8 cellular contexts compared by ENCODE assay signal in genomic region chr2:129396980-129397599, GRCh38.
DNase-seq lines count a peak whose midpoint lies in the region; ATAC-seq and TF ChIP-seq lines count a peak whose summit lies in the region.

No MANE protein-coding gene starts in this region.

- H3K4me3 ChIP-seq in SK-N-SH (ENCODE audit: low read depth in 2 of 2, low read length in 1 of 2) = no peak overlapping the region; a peak in 1 of 4 replicates
- no peak overlapping the region for H3K4me3 ChIP-seq in cardiac fibroblast (replicated peaks in 1 of 2; ENCODE audit: low read depth in 2 of 2, low read length in 2 of 2)
- H3K4me3 ChIP-seq in lower lobe of right lung = no peak overlapping the region

- TF ChIP-seq EP300 in SK-N-SH (IDR thresholded peaks at IDR 0.05; ENCODE audit: borderline replicate concordance in 1 of 2, low read depth in 1 of 2, low read length in 1 of 2) = no peak

- peak; percentile 28 for TF ChIP-seq CTCF in SK-N-SH (IDR thresholded peaks at IDR 0.05)
- TF ChIP-seq CTCF in cardiac fibroblast (IDR thresholded peaks at IDR 0.05; ENCODE audit: low read depth, low read length) = peak; percentile 29
- TF ChIP-seq CTCF in lower lobe of right lung (IDR thresholded peaks at IDR 0.05) = peak; percentile 39

- DNase-seq in SK-N-SH (peak; percentile 43), NCI-H2227 treated with DMSO at 0.1 percent for 48 hours (lab: John Stamatoyannopoulos, UW) (peak; percentile 8), cardiac fibroblast (ENCODE audit: low read depth in 2 of 2) (peak; percentile 15 to 41), lower lobe of right lung (no peak)
- DNase-seq in activated CD4-positive, CD25-positive, alpha-beta regulatory T cell treated with anti-CD3 and anti-CD28 coated beads, Interleukin-2, amount 50 U/mL, for 72 hours = no peak

- no peak overlapping the region for H3K27ac ChIP-seq in SK-N-SH (ENCODE audit: low read depth in 2 of 2, low read length in 1 of 2)
- no peak overlapping the region for H3K27ac ChIP-seq in lower lobe of right lung

- H3K36me3 ChIP-seq in SK-N-SH (replicated peaks in 1 of 2; ENCODE audit: control insufficient read depth in 1 of 2, insufficient read depth in 2 of 2, low read length in 1 of 2) (no peaks in the 10 kb centered on the region), lower lobe of right lung (no peaks in the 10 kb centered on the region)

- CTCF ChIA-PET in SK-N-SH (lab: Yijun Ruan, JAX) = interaction anchor here (0.7 to 2.3 kb wide), 24 partner anchors 11 to 1334 kb away, joined by 3 to 12 read pairs (median 4); no protein-coding TSS in a partner anchor

- H3K27me3 ChIP-seq in SK-N-SH (ENCODE audit: insufficient read depth) (no peaks in the 10 kb centered on the region), lower lobe of right lung (ENCODE audit: low read depth) (no peaks in the 10 kb centered on the region)

- POLR2A ChIA-PET in SK-N-SH (lab: Yijun Ruan, JAX) = interaction anchor here (0.6 kb wide), 1 partner anchor 101 kb away, joined by 3 read pairs; no protein-coding TSS in a partner anchor

- H3K4me1 ChIP-seq in SK-N-SH (ENCODE audit: control insufficient read depth in 1 of 2, insufficient read depth in 2 of 2, low read depth in 1 of 2, low read length in 1 of 2) = peaks cover 0 to 4% of the 10 kb centered on the region in 2 experiments; a peak in 1 of 4 replicates
- H3K4me1 ChIP-seq in lower lobe of right lung = no peaks in the 10 kb centered on the region

- H3K9me2 ChIP-seq in SK-N-SH = no peaks in the 10 kb centered on the region

- WGBS in SK-N-SH (ENCODE audit: low lambda C conversion rate) = 13% methylated on average over 3 of the region's 3 CpGs

- no peak overlapping the region for H2AFZ ChIP-seq in SK-N-SH (ENCODE audit: low read depth)

- H3K4me2 ChIP-seq in SK-N-SH = no peak overlapping the region

- no peaks in the 10 kb centered on the region for H3F3A ChIP-seq in SK-N-SH (replicated peaks; ENCODE audit: insufficient read depth)

- no peaks in the 10 kb centered on the region for H3K79me2 ChIP-seq in SK-N-SH (ENCODE audit: insufficient read depth)

- no peaks in the 10 kb centered on the region for H4K20me1 ChIP-seq in SK-N-SH (ENCODE audit: insufficient read depth)

- intact Hi-C loops in lower lobe of right lung (cut with DNase I) = no loop called here

- no peak for ATAC-seq in SK-N-SH treated with all-trans-retinoic acid at 6 μM for 48 hours
- ATAC-seq in HG02840 (IDR thresholded peaks at IDR 0.05; ENCODE audit: low FRiP score, unreplicated experiment) = peak; percentile 53
- ATAC-seq in lower lobe of right lung = peak; percentile 19 to 29
- ATAC-seq in HG03460 (IDR thresholded peaks at IDR 0.05; ENCODE audit: unreplicated experiment) = no peak

- H3K9ac ChIP-seq in SK-N-SH = no peak overlapping the region

- H3K9me3 ChIP-seq in SK-N-SH (no peaks in the 10 kb centered on the region), lower lobe of right lung (no peaks in the 10 kb centered on the region)

- peak; percentile 83 for TF ChIP-seq RAD21 in SK-N-SH (IDR thresholded peaks at IDR 0.05; ENCODE audit: low read length)

TF ChIP-seq in SK-N-SH, 30 proteins besides CTCF, POLR2A, EP300 and RAD21:
- no peak for TF ChIP-seq FOXM1 (IDR thresholded peaks at IDR 0.05; ENCODE audit: low read depth)
- peak; percentile 40; the same call in 1 of the 2 replicates for TF ChIP-seq SMC3 (IDR thresholded peaks at IDR 0.05; ENCODE audit: low read depth, low read length)

TF ChIP-seq in SK-N-SH treated with all-trans-retinoic acid at 6 μM for 48 hours, 23 proteins besides CTCF, POLR2A, EP300 and RAD21:
- TF ChIP-seq OSR1 (CRISPR knock-in tag; IDR thresholded peaks at IDR 0.05) = no peak
- TF ChIP-seq, protein P1, sequence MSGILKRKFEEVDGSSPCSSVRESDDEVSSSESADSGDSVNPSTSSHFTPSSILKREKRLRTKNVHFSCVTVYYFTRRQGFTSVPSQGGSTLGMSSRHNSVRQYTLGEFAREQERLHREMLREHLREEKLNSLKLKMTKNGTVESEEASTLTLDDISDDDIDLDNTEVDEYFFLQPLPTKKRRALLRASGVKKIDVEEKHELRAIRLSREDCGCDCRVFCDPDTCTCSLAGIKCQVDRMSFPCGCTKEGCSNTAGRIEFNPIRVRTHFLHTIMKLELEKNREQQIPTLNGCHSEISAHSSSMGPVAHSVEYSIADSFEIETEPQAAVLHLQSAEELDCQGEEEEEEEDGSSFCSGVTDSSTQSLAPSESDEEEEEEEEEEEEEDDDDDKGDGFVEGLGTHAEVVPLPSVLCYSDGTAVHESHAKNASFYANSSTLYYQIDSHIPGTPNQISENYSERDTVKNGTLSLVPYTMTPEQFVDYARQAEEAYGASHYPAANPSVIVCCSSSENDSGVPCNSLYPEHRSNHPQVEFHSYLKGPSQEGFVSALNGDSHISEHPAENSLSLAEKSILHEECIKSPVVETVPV (CRISPR knock-in tag; IDR thresholded peaks at IDR 0.05) = no peak
- no peak for TF ChIP-seq ZNF565 (CRISPR knock-in tag; conservative IDR thresholded peaks at IDR 0.05; ENCODE audit: low read depth)
- no peak for TF ChIP-seq TSHZ2 (CRISPR knock-in tag; IDR thresholded peaks at IDR 0.05)
- TF ChIP-seq, protein P2, sequence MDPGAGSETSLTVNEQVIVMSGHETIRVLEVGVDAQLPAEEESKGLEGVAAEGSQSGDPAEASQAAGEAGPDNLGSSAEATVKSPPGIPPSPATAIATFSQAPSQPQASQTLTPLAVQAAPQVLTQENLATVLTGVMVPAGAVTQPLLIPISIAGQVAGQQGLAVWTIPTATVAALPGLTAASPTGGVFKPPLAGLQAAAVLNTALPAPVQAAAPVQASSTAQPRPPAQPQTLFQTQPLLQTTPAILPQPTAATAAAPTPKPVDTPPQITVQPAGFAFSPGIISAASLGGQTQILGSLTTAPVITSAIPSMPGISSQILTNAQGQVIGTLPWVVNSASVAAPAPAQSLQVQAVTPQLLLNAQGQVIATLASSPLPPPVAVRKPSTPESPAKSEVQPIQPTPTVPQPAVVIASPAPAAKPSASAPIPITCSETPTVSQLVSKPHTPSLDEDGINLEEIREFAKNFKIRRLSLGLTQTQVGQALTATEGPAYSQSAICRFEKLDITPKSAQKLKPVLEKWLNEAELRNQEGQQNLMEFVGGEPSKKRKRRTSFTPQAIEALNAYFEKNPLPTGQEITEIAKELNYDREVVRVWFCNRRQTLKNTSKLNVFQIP (CRISPR knock-in tag; IDR thresholded peaks at IDR 0.05; ENCODE audit: borderline replicate concordance, low read depth) = no peak
- no peak for TF ChIP-seq PPARA (CRISPR knock-in tag; IDR thresholded peaks at IDR 0.05; ENCODE audit: borderline replicate concordance)
- no peak for TF ChIP-seq SNAI2 (CRISPR knock-in tag; IDR thresholded peaks at IDR 0.05)
- no peak for TF ChIP-seq BACH2 (CRISPR knock-in tag; IDR thresholded peaks at IDR 0.05; ENCODE audit: borderline replicate concordance)
TF ChIP-seq in SK-N-SH treated with all-trans-retinoic acid at 6 μM for 48 hours: peak in this region for 0.

Comparison
In these comparisons a context has a peak if more than half of its experiments do, and no peak if none do; other contexts are left out.
1. DNase-seq: peak in SK-N-SH (single experiment), NCI-H2227 treated with DMSO at 0.1 percent for 48 hours (single experiment) and cardiac fibroblast (2 of 2); none in lower lobe of right lung (single experiment) and activated CD4-positive, CD25-positive, alpha-beta regulatory T cell treated with anti-CD3 and anti-CD28 coated beads, Interleukin-2, amount 50 U/mL, for 72 hours (single experiment).
2. ATAC-seq: peak in HG02840 (single experiment) and lower lobe of right lung (2 of 2); none in SK-N-SH treated with all-trans-retinoic acid at 6 μM for 48 hours (single experiment) and HG03460 (single experiment).
3. Peak in every context shown above with its lines, with median percentiles within 50 percentile points of each other: CTCF ChIP-seq.